19 cellular contexts compared by ENCODE assay signal in the genomic region with DNA sequence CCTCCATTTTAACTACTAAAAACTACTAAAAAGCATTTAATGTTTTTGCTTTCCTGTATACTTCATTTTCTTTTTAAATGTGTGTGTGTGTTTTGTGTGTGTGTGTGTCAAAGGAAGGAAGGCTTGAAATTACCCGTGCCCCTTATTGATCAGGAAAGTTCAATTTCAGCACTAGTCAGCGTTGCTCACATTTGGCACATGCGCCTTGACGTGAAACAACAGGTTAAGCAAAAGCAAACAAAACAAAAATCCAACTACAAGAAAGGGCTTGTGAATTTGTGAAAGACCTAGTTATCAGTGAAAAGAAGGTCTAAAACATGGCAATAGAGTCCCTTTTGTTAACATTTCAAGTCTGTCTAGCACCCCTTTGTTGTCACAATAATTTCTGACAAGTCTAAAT.
DNase-seq lines count a peak whose midpoint lies in the region; ATAC-seq and TF ChIP-seq lines count a peak whose summit lies in the region.
"Had no signal": no experiment of that assay in that cellular context is flagged by ENCODE, and none has a peak within 500 bp of the region (broad histone marks: within the 10 kb centered on the region; RNA-seq: fewer than 3 reads in every experiment).

No MANE protein-coding gene starts in this region.

- no peak overlapping the region for H2BK15ac ChIP-seq in neuronal stem cell (ENCODE audit: low read length)

- no peak for TF ChIP-seq POLR2A in right lobe of liver (IDR thresholded peaks at IDR 0.05)

- no peak overlapping the region for H2AK5ac ChIP-seq in neuronal stem cell (ENCODE audit: low read depth, low read length)

- H3K9ac ChIP-seq in neuronal stem cell (ENCODE audit: low read depth, low read length, poor library complexity) = no peak overlapping the region
- H3K9ac ChIP-seq: BLaER1 had no signal

- WGBS in right lobe of liver (ENCODE audit: insufficient coverage, low coverage, low lambda C conversion rate, missing lambda C conversion rate) = 15% methylated on average over 4 of the region's 4 CpGs
- WGBS in neuronal stem cell (ENCODE audit: extremely low coverage in 2 of 2, insufficient read length in 2 of 2, insufficient replicate concordance in 1 of 2), 2 donors = no CpG with 5 or more reads among the region's 4 CpGs

- H2BK120ac ChIP-seq in neuronal stem cell (ENCODE audit: low read depth, low read length) = no peak overlapping the region

- H2AFZ ChIP-seq in PC-9 = 0 out of 2 replicates have a peak overlapping the region, but pooled peaks have one; percentile 27
- H2AFZ ChIP-seq in neuronal stem cell (ENCODE audit: low read length) = peak overlapping the region; percentile 25

- no peak overlapping the region for H3K4ac ChIP-seq in neuronal stem cell (ENCODE audit: low read length)

- H3K4me3 Mint-ChIP-seq in activated naive CD4-positive, alpha-beta T cell treated with anti-CD3 and anti-CD28 coated beads, Interleukin-2, amount 10 ng/mL, durations not matched to agents 7 days and 5 days = no peak overlapping the region
- no peak overlapping the region for H3K4me3 Mint-ChIP-seq in activated T-helper 2 cell treated with anti-CD3 and anti-CD28 coated beads, Interferon-gamma antibody, Interleukin-2, Interleukin-4, amounts not matched to agents 10 μg/mL and 5 μg/mL and 100 μg/mL, durations not matched to agents 14 hours and 24 hours and 36 hours (ENCODE audit: low read depth)
- H3K4me3 Mint-ChIP-seq: CD14-positive monocyte; CD4-positive, alpha-beta memory T cell; HFFc6 had no signal

- H3K4me1 ChIP-seq in PC-9 (replicated peaks; ENCODE audit: insufficient read depth) = no peaks in the 10 kb centered on the region
- H3K4me1 ChIP-seq in right lobe of liver = no peaks in the 10 kb centered on the region
- H3K4me1 ChIP-seq in neuronal stem cell (ENCODE audit: control insufficient read depth in 2 of 2, insufficient read depth in 1 of 2, low read depth in 1 of 2, low read length in 2 of 2) = peaks cover 2 to 16% of the 10 kb centered on the region in 2 donors
- H3K4me1 ChIP-seq: BLaER1 had no signal

- no peak overlapping the region for H2BK12ac ChIP-seq in neuronal stem cell (ENCODE audit: low read length)

- H3K9me2 ChIP-seq in PC-9 (ENCODE audit: insufficient read depth) = no peaks in the 10 kb centered on the region

- no peak overlapping the region for H3K18ac ChIP-seq in neuronal stem cell (ENCODE audit: low read length)

- POLR2A ChIA-PET in PC-9 (lab: Charles Lee; ENCODE audit: unreplicated experiment) = no interaction called here

- BruUV-seq in PC-9 (replicated peaks; lab: Mats Ljungman, UMichigan) = no TSS peak

- H3K27me3 ChIP-seq in PC-9 (ENCODE audit: insufficient read depth, low read depth) (no peaks in the 10 kb centered on the region), right lobe of liver (no peaks in the 10 kb centered on the region), neuronal stem cell (ENCODE audit: control insufficient read depth in 3 of 3, insufficient read depth in 3 of 3, low read depth in 1 of 3, low read length in 3 of 3) (no peaks in the 10 kb centered on the region)
- H3K27me3 ChIP-seq: BLaER1 had no signal

- H3K14ac ChIP-seq in neuronal stem cell (ENCODE audit: low read length) = no peak overlapping the region

- H3K27ac ChIP-seq in PC-9 = no peak overlapping the region
- H3K27ac ChIP-seq in right lobe of liver = peak overlapping the region in 1 of 3 donors; percentile 13
- no peak overlapping the region for H3K27ac ChIP-seq in neuronal stem cell (replicated peaks; ENCODE audit: low read length)
- H3K27ac ChIP-seq: BLaER1, HL-60 had no signal

- intact Hi-C loops in PC-9 (cut with micrococcal nuclease; ENCODE audit: unreplicated experiment) = no loop called here
- intact Hi-C loops in right lobe of liver (cut with DNase I) = no loop called here
- intact Hi-C loops in activated T-helper 2 cell treated with anti-CD3 and anti-CD28 coated beads, Interferon-gamma antibody, Interleukin-2, Interleukin-4, amounts not matched to agents 10 μg/mL and 5 μg/mL and 100 μg/mL, durations not matched to agents 14 hours and 24 hours and 36 hours (cut with micrococcal nuclease) = no loop called here

- DNase-seq in PC-9 (no peak), epithelial cell of esophagus (ENCODE audit: low read depth) (peak; percentile 2), right lobe of liver (peak in 2 of 3 donors; percentile 16 to 61), neuronal stem cell (ENCODE audit: low spot score) (no peak), globus pallidus (ENCODE audit: low spot score) (no peak)
- no peak for DNase-seq in activated naive CD4-positive, alpha-beta T cell treated with anti-CD3 and anti-CD28 coated beads, Interleukin-2, amount 10 ng/mL, durations not matched to agents 7 days and 5 days
- DNase-seq in activated T-helper 2 cell treated with anti-CD3 and anti-CD28 coated beads, Interferon-gamma antibody, Interleukin-2, Interleukin-4, amounts not matched to agents 10 μg/mL and 5 μg/mL and 100 μg/mL, durations not matched to agents 14 hours and 24 hours and 36 hours (ENCODE audit: low spot score) = no peak
- DNase-seq: 8988T; CD4-positive, alpha-beta memory T cell; DMS153; DMS79; GDM1; GOT3; H7; HFFc6 had no signal

- H3K27ac Mint-ChIP-seq in activated naive CD4-positive, alpha-beta T cell treated with anti-CD3 and anti-CD28 coated beads, Interleukin-2, amount 10 ng/mL, durations not matched to agents 7 days and 5 days = no peak overlapping the region
- H3K27ac Mint-ChIP-seq in activated T-helper 2 cell treated with anti-CD3 and anti-CD28 coated beads, Interferon-gamma antibody, Interleukin-2, Interleukin-4, amounts not matched to agents 10 μg/mL and 5 μg/mL and 100 μg/mL, durations not matched to agents 14 hours and 24 hours and 36 hours = no peak overlapping the region
- H3K27ac Mint-ChIP-seq: CD14-positive monocyte; CD4-positive, alpha-beta memory T cell; HFFc6 had no signal

- no peak for TF ChIP-seq CTCF in PC-9 (conservative IDR thresholded peaks at IDR 0.05)
- TF ChIP-seq CTCF in epithelial cell of esophagus (IDR thresholded peaks at IDR 0.05; ENCODE audit: insufficient read depth, low read depth, low read length, missing control alignments) = no peak
- no peak for TF ChIP-seq CTCF in right lobe of liver (IDR thresholded peaks at IDR 0.05)

- no peaks in the 10 kb centered on the region for H3K79me2 ChIP-seq in PC-9 (ENCODE audit: low read depth)

- no peak overlapping the region for H4K8ac ChIP-seq in neuronal stem cell (ENCODE audit: low read depth, low read length)

- CTCF ChIA-PET in PC-9 (lab: Charles Lee) = no interaction called here
- CTCF ChIA-PET in activated naive CD4-positive, alpha-beta T cell treated with anti-CD3 and anti-CD28 coated beads, Interleukin-2, amount 10 ng/mL, durations not matched to agents 7 days and 5 days (lab: Charles Lee) = no interaction called here

- ATAC-seq in right lobe of liver = peak; percentile 67 to 84 (median 74)
- ATAC-seq: HCT116 had no signal

- H3K27me3 Mint-ChIP-seq in activated naive CD4-positive, alpha-beta T cell treated with anti-CD3 and anti-CD28 coated beads, Interleukin-2, amount 10 ng/mL, durations not matched to agents 7 days and 5 days = no peaks in the 10 kb centered on the region
- no peaks in the 10 kb centered on the region for H3K27me3 Mint-ChIP-seq in activated T-helper 2 cell treated with anti-CD3 and anti-CD28 coated beads, Interferon-gamma antibody, Interleukin-2, Interleukin-4, amounts not matched to agents 10 μg/mL and 5 μg/mL and 100 μg/mL, durations not matched to agents 14 hours and 24 hours and 36 hours (ENCODE audit: low read depth)
- H3K27me3 Mint-ChIP-seq: CD4-positive, alpha-beta memory T cell had no signal

- H3K9me3 Mint-ChIP-seq in activated naive CD4-positive, alpha-beta T cell treated with anti-CD3 and anti-CD28 coated beads, Interleukin-2, amount 10 ng/mL, durations not matched to agents 7 days and 5 days = no peaks in the 10 kb centered on the region
- no peaks in the 10 kb centered on the region for H3K9me3 Mint-ChIP-seq in activated T-helper 2 cell treated with anti-CD3 and anti-CD28 coated beads, Interferon-gamma antibody, Interleukin-2, Interleukin-4, amounts not matched to agents 10 μg/mL and 5 μg/mL and 100 μg/mL, durations not matched to agents 14 hours and 24 hours and 36 hours

- H3K4me1 Mint-ChIP-seq in activated naive CD4-positive, alpha-beta T cell treated with anti-CD3 and anti-CD28 coated beads, Interleukin-2, amount 10 ng/mL, durations not matched to agents 7 days and 5 days = no peaks in the 10 kb centered on the region
- no peaks in the 10 kb centered on the region for H3K4me1 Mint-ChIP-seq in activated T-helper 2 cell treated with anti-CD3 and anti-CD28 coated beads, Interferon-gamma antibody, Interleukin-2, Interleukin-4, amounts not matched to agents 10 μg/mL and 5 μg/mL and 100 μg/mL, durations not matched to agents 14 hours and 24 hours and 36 hours (ENCODE audit: low read depth)
- H3K4me1 Mint-ChIP-seq: CD14-positive monocyte; CD4-positive, alpha-beta memory T cell had no signal

- H3K79me1 ChIP-seq in neuronal stem cell (ENCODE audit: low read depth, low read length) = no peaks in the 10 kb centered on the region

- no peaks in the 10 kb centered on the region for H3K36me3 Mint-ChIP-seq in activated naive CD4-positive, alpha-beta T cell treated with anti-CD3 and anti-CD28 coated beads, Interleukin-2, amount 10 ng/mL, durations not matched to agents 7 days and 5 days
- H3K36me3 Mint-ChIP-seq in activated T-helper 2 cell treated with anti-CD3 and anti-CD28 coated beads, Interferon-gamma antibody, Interleukin-2, Interleukin-4, amounts not matched to agents 10 μg/mL and 5 μg/mL and 100 μg/mL, durations not matched to agents 14 hours and 24 hours and 36 hours (ENCODE audit: low read depth) = no peaks in the 10 kb centered on the region
- H3K36me3 Mint-ChIP-seq: CD14-positive monocyte; CD4-positive, alpha-beta memory T cell had no signal

- H3K9me3 ChIP-seq in PC-9 (ENCODE audit: insufficient read depth, low read depth) (no peaks in the 10 kb centered on the region), right lobe of liver (no peaks in the 10 kb centered on the region), neuronal stem cell (replicated peaks in 1 of 2; ENCODE audit: control insufficient read depth in 2 of 2, insufficient read depth in 1 of 2, low read depth in 1 of 2, low read length in 2 of 2) (no peaks in the 10 kb centered on the region)
- H3K9me3 ChIP-seq: BLaER1 had no signal

- H2BK5ac ChIP-seq in neuronal stem cell (ENCODE audit: low read length) = no peak overlapping the region

- H3K36me3 ChIP-seq in PC-9 (ENCODE audit: low read depth) (no peaks in the 10 kb centered on the region), right lobe of liver (no peaks in the 10 kb centered on the region), neuronal stem cell (replicated peaks in 1 of 2; ENCODE audit: control insufficient read depth in 2 of 2, insufficient read depth in 2 of 2, low read length in 2 of 2) (no peaks in the 10 kb centered on the region)
- H3K36me3 ChIP-seq: BLaER1 had no signal

- no peaks in the 10 kb centered on the region for H3F3A ChIP-seq in PC-9 (ENCODE audit: insufficient read depth, low read depth)

- no peak overlapping the region for H4K91ac ChIP-seq in neuronal stem cell (ENCODE audit: low read depth, low read length, poor library complexity)

- H3K4me3 ChIP-seq in PC-9 (no peak overlapping the region), epithelial cell of esophagus (ENCODE audit: low read length) (no peak overlapping the region), right lobe of liver (no peak overlapping the region), neuronal stem cell (ENCODE audit: low read length in 2 of 2) (no peak overlapping the region)
- H3K4me3 ChIP-seq: BLaER1 had no signal

- no peak overlapping the region for H3K23ac ChIP-seq in neuronal stem cell (ENCODE audit: low read depth, low read length, poor library complexity)

- H4K20me1 ChIP-seq in PC-9 (ENCODE audit: insufficient read depth) = no peaks in the 10 kb centered on the region
- H4K20me1 ChIP-seq: BLaER1 had no signal

- H3K4me2 ChIP-seq in PC-9 (no peak overlapping the region), neuronal stem cell (ENCODE audit: insufficient read depth, low read length, poor library complexity, severe bottlenecking) (no peak overlapping the region)
- H3K4me2 ChIP-seq: BLaER1 had no signal

Comparison
In these comparisons a context has a peak if more than half of its experiments do, and no peak if none do; other contexts are left out.
1. DNase-seq: peak in epithelial cell of esophagus (single experiment) and right lobe of liver (2 of 3); none in PC-9 (0 of 2), neuronal stem cell (single experiment), activated naive CD4-positive, alpha-beta T cell treated with anti-CD3 and anti-CD28 coated beads, Interleukin-2, amount 10 ng/mL, durations not matched to agents 7 days and 5 days (single experiment), globus pallidus (single experiment) and activated T-helper 2 cell treated with anti-CD3 and anti-CD28 coated beads, Interferon-gamma antibody, Interleukin-2, Interleukin-4, amounts not matched to agents 10 μg/mL and 5 μg/mL and 100 μg/mL, durations not matched to agents 14 hours and 24 hours and 36 hours (single experiment).